Comparison of ENCODE assay signal across 21 cellular contexts in the genomic region with DNA sequence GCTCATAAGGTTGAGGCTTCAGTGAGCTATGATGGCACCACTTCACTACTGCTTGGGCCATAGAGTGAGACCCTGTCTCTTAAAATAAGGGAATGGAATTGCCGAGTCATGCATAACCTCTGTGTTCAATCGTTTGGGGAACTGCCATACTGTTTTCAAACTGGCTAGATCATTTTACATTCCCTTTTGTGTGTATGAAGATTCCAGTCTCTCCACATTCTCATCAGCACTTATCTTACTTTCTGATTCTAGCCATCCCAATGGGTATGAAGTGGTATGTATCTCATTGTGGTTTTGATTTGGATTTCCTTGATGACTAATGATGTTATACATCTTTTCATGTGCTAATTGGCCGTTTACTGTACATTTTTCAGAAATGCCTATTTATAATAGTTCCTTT. TPM values are rescaled to one million over a fixed set of nuclear protein-coding genes. Genes with fewer than 3 reads are reported as not detected.
DNase-seq lines count a peak whose midpoint lies in the region; ATAC-seq, FAIRE-seq and TF ChIP-seq lines count a peak whose summit lies in the region.
"Had no signal": no experiment of that assay in that cellular context is flagged by ENCODE, and none has a peak within 500 bp of the region (broad histone marks: within the 10 kb centered on the region; RNA-seq: fewer than 3 reads in every experiment).

No MANE protein-coding gene starts in this region.

- FAIRE-seq in astrocyte (lab: Jason Lieb, UNC) = no peak
- FAIRE-seq: GM12891 had no signal

- TF ChIP-seq POLR2A in stomach (IDR thresholded peaks at IDR 0.05) = no peak

- H4K20me1 ChIP-seq in astrocyte (ENCODE audit: insufficient read depth, low read length) = peaks cover 83% of the 10 kb centered on the region

- POLR2A ChIA-PET in activated CD4-positive, alpha-beta T cell treated with anti-CD3 and anti-CD28 coated beads for 36 hours (lab: Charles Lee) = no interaction called here

- CTCF ChIA-PET in activated CD4-positive, alpha-beta T cell treated with anti-CD3 and anti-CD28 coated beads for 36 hours (lab: Charles Lee) = interaction anchor here (0.7 to 1.5 kb wide), 2 partner anchors 12 to 1583 kb away, joined by 3 read pairs; no protein-coding TSS in a partner anchor

- H3K27me3 Mint-ChIP-seq in activated CD4-positive, alpha-beta T cell treated with anti-CD3 and anti-CD28 coated beads for 36 hours = no peaks in the 10 kb centered on the region
- peaks cover 3% of the 10 kb centered on the region for H3K27me3 Mint-ChIP-seq in HFFc6 (ENCODE audit: insufficient read depth)
- no peaks in the 10 kb centered on the region for H3K27me3 Mint-ChIP-seq in astrocyte (ENCODE audit: low read depth, unreplicated experiment)
- H3K27me3 Mint-ChIP-seq in osteocyte (ENCODE audit: unreplicated experiment) = no peaks in the 10 kb centered on the region
- H3K27me3 Mint-ChIP-seq: T-helper 17 cell had no signal

- peak overlapping the region; percentile 33 for H3K27ac ChIP-seq in astrocyte (ENCODE audit: low read depth, low read length)
- no peak overlapping the region for H3K27ac ChIP-seq in SJCRH30
- no peak overlapping the region for H3K27ac ChIP-seq in stomach

- TF ChIP-seq EP300 in stomach (IDR thresholded peaks at IDR 0.05) = no peak

- H3K4me2 ChIP-seq in astrocyte (ENCODE audit: low read length) = peak overlapping the region; percentile 4

- H3K36me3 Mint-ChIP-seq in activated CD4-positive, alpha-beta T cell treated with anti-CD3 and anti-CD28 coated beads for 36 hours (ENCODE audit: low read depth) = peaks cover 58% of the 10 kb centered on the region
- peaks cover 38% of the 10 kb centered on the region for H3K36me3 Mint-ChIP-seq in HFFc6 (ENCODE audit: low read depth)
- peaks cover 24% of the 10 kb centered on the region for H3K36me3 Mint-ChIP-seq in astrocyte (ENCODE audit: low read depth, unreplicated experiment)
- peaks cover 46% of the 10 kb centered on the region for H3K36me3 Mint-ChIP-seq in osteocyte (ENCODE audit: unreplicated experiment)

- H2AFZ ChIP-seq in astrocyte (ENCODE audit: low read depth, low read length) = no peak overlapping the region

- TF ChIP-seq CTCF in HFFc6 (IDR thresholded peaks at IDR 0.05) (no peak), astrocyte (IDR thresholded peaks at IDR 0.05; ENCODE audit: insufficient read depth, low read depth, low read length) (no peak), fibroblast of the aortic adventitia (IDR thresholded peaks at IDR 0.05; ENCODE audit: insufficient read depth, low read length) (no peak), osteocyte (IDR thresholded peaks at IDR 0.05) (no peak), stomach (IDR thresholded peaks at IDR 0.05) (no peak)

- H3K4me3 ChIP-seq in astrocyte (ENCODE audit: insufficient read depth, low read depth, low read length) (no peak overlapping the region), fibroblast of the aortic adventitia (ENCODE audit: low read depth, low read length) (no peak overlapping the region), SJCRH30 (no peak overlapping the region), stomach (no peak overlapping the region)
- H3K4me3 ChIP-seq: HAP-1, spleen had no signal

- peaks cover 36% of the 10 kb centered on the region for H3K36me3 ChIP-seq in astrocyte (ENCODE audit: insufficient read depth, low read length)
- H3K36me3 ChIP-seq in SJCRH30 = peaks cover 84% of the 10 kb centered on the region
- H3K36me3 ChIP-seq in stomach = peaks cover 5 to 84% (median 75%) of the 10 kb centered on the region in 4 donors

- H3K27me3 ChIP-seq in astrocyte (ENCODE audit: insufficient read depth, low read length) = no peaks in the 10 kb centered on the region
- H3K27me3 ChIP-seq in SJCRH30 = no peaks in the 10 kb centered on the region
- H3K27me3 ChIP-seq in stomach = no peaks in the 10 kb centered on the region
- H3K27me3 ChIP-seq: spleen had no signal

- no peak for ATAC-seq in activated CD4-positive, alpha-beta T cell treated with anti-CD3 and anti-CD28 coated beads for 36 hours
- ATAC-seq: left lobe of liver, T-helper 17 cell had no signal

- H3K9ac ChIP-seq in astrocyte (ENCODE audit: low read length) = peak overlapping the region; percentile 0

- H3K4me3 Mint-ChIP-seq in activated CD4-positive, alpha-beta T cell treated with anti-CD3 and anti-CD28 coated beads for 36 hours = no peak overlapping the region
- H3K4me3 Mint-ChIP-seq in HFFc6 (no peak overlapping the region), astrocyte (ENCODE audit: unreplicated experiment) (peak overlapping the region; percentile 23), osteocyte (ENCODE audit: unreplicated experiment) (no peak overlapping the region)
- H3K4me3 Mint-ChIP-seq: T-helper 17 cell had no signal

- H3K9me3 Mint-ChIP-seq in activated CD4-positive, alpha-beta T cell treated with anti-CD3 and anti-CD28 coated beads for 36 hours (ENCODE audit: low read depth) = no peaks in the 10 kb centered on the region
- H3K9me3 Mint-ChIP-seq in HFFc6 (no peaks in the 10 kb centered on the region), astrocyte (ENCODE audit: unreplicated experiment) (no peaks in the 10 kb centered on the region), osteocyte (ENCODE audit: unreplicated experiment) (no peaks in the 10 kb centered on the region)

- H3K4me1 ChIP-seq in astrocyte (ENCODE audit: insufficient read depth, low read length) (peaks cover 6% of the 10 kb centered on the region), SJCRH30 (0 out of 2 replicates have a peak, but pooled peaks cover 2% of the 10 kb centered on the region), stomach (peaks cover 0 to 51% (median 9%) of the 10 kb centered on the region in 4 donors)
- H3K4me1 ChIP-seq: HAP-1 had no signal

- H3K4me1 Mint-ChIP-seq in activated CD4-positive, alpha-beta T cell treated with anti-CD3 and anti-CD28 coated beads for 36 hours = peaks cover 34% of the 10 kb centered on the region
- H3K4me1 Mint-ChIP-seq in HFFc6 (ENCODE audit: low read depth) (peaks cover 42% of the 10 kb centered on the region), astrocyte (ENCODE audit: low read depth, unreplicated experiment) (peaks cover 31% of the 10 kb centered on the region), osteocyte (ENCODE audit: unreplicated experiment) (peaks cover 5% of the 10 kb centered on the region)

- H3K27ac Mint-ChIP-seq in activated CD4-positive, alpha-beta T cell treated with anti-CD3 and anti-CD28 coated beads for 36 hours = peak overlapping the region; percentile 26
- H3K27ac Mint-ChIP-seq in HFFc6 (peak overlapping the region; percentile 76), astrocyte (ENCODE audit: unreplicated experiment) (no peak overlapping the region), osteocyte (ENCODE audit: unreplicated experiment) (no peak overlapping the region)

- H3K9me3 ChIP-seq in astrocyte (ENCODE audit: insufficient read depth, low read depth, low read length) (no peaks in the 10 kb centered on the region), SJCRH30 (replicated peaks) (no peaks in the 10 kb centered on the region), stomach (no peaks in the 10 kb centered on the region)
- H3K9me3 ChIP-seq: HAP-1, spleen had no signal

- DNase-seq in activated CD4-positive, alpha-beta T cell treated with anti-CD3 and anti-CD28 coated beads for 36 hours = no peak
- DNase-seq in activated CD4-positive, alpha-beta T cell treated with anti-CD3 and anti-CD28 coated beads, Interleukin-2, amount 50 U/mL, for 4 hours = no peak
- DNase-seq in HFFc6 = peak; percentile 39
- DNase-seq in astrocyte (ENCODE audit: low read depth) = peak; percentile 81
- DNase-seq in fibroblast of the aortic adventitia (ENCODE audit: low read depth) = peak; percentile 22
- no peak for DNase-seq in osteocyte (ENCODE audit: extremely low spot score, unreplicated experiment)
- DNase-seq in SJCRH30 = no peak
- DNase-seq in stomach = no peak
- DNase-seq: ACHN; activated CD4-positive, alpha-beta T cell treated with anti-CD3 and anti-CD28 coated beads for 1 hour; KBM-7; NCI-H1436; NCI-H446; posterior cingulate gyrus; SHP77; spleen; stimulated activated naive CD4-positive, alpha-beta T cell; T-helper 17 cell had no signal

- H3K79me2 ChIP-seq in astrocyte (ENCODE audit: insufficient read depth, low read length) = peaks cover 98% of the 10 kb centered on the region

- 76 to 82% (median 80%) methylated on average over 3 of the region's 3 CpGs for WGBS in stomach, 5 donors

- intact Hi-C loops in activated CD4-positive, alpha-beta T cell treated with anti-CD3 and anti-CD28 coated beads for 36 hours (cut with DNase I, micrococcal nuclease) = no loop called here
- intact Hi-C loops in stomach (cut with DNase I; ENCODE audit: low total_unique reads) = no loop called here

RNA-seq across cellular contexts. Expression of gene MARCHF7, which starts 23.7 kb away (rescaled TPM):
- 10 to 100 TPM; 78.3 to 83.1 TPM for total RNA-seq in activated CD4-positive, alpha-beta T cell treated with anti-CD3 and anti-CD28 coated beads for 36 hours
- total RNA-seq in HFFc6 (2021; fragmentation: NEBNext Ultra II Directional; extraction: Animal tissue kit (Norgen Biotek cat#: 25700)) = 10 to 100 TPM; 73.8 to 91.5 (median 84.7) TPM
- total RNA-seq in astrocyte (104 and 105 TPM in 2 replicates), fibroblast of the aortic adventitia (ENCODE audit: low replicate concordance) (24.2 and 191 TPM in 2 replicates), osteocyte (89.5 and 92.8 TPM in 2 replicates), stomach (100 to 1,000 TPM in 1 of 5 donors, 10 to 100 TPM in 3, 1 to 10 TPM in 1; 4.9 to 150 (median 65.2) TPM)
- total RNA-seq in SJCRH30 (2014; rRNA removed; shearing (Covaris generic)) = 116 and 121 TPM in 2 replicates
- polyA plus RNA-seq in stomach = 10 to 100 TPM; 17.9 to 25.8 (median 21.3) TPM

Comparison
In these comparisons a context has a peak if more than half of its experiments do, and no peak if none do; other contexts are left out.
1. DNase-seq: peak in HFFc6 (single experiment), astrocyte (single experiment) and fibroblast of the aortic adventitia (single experiment); none in activated CD4-positive, alpha-beta T cell treated with anti-CD3 and anti-CD28 coated beads for 36 hours (single experiment), activated CD4-positive, alpha-beta T cell treated with anti-CD3 and anti-CD28 coated beads, Interleukin-2, amount 50 U/mL, for 4 hours (0 of 2), osteocyte (single experiment), SJCRH30 (0 of 2) and stomach (single experiment).
2. H3K27ac Mint-ChIP-seq: peak in activated CD4-positive, alpha-beta T cell treated with anti-CD3 and anti-CD28 coated beads for 36 hours (single experiment) and HFFc6 (single experiment); none in astrocyte (single experiment) and osteocyte (single experiment).